Comparison of ENCODE assay signal across 2 cellular contexts in genomic region chr22:41289681-41290080, GRCh38.
TF ChIP-seq lines count a peak whose summit lies in the region.

No MANE protein-coding gene starts in this region.

TF ChIP-seq in SK-N-SH, 30 proteins besides CTCF, POLR2A, EP300 and RAD21 (continued from another document):
- TF ChIP-seq PBX3 (IDR thresholded peaks at IDR 0.05) (no peak), REST (IDR thresholded peaks at IDR 0.05; ENCODE audit: low read depth, low read length) (no peak), TCF12 (IDR thresholded peaks at IDR 0.05) (no peak), EZH2phosphoT487 (IDR thresholded peaks at IDR 0.05; ENCODE audit: borderline replicate concordance, low read depth) (no peak), NFIC (IDR thresholded peaks at IDR 0.05; ENCODE audit: borderline replicate concordance) (no peak), TAF1 (IDR thresholded peaks at IDR 0.05; ENCODE audit: borderline replicate concordance, low read depth, low read length) (no peak)

TF ChIP-seq in SK-N-SH treated with all-trans-retinoic acid at 6 μM for 48 hours, 23 proteins besides CTCF, POLR2A, EP300 and RAD21 (continued from another document):
- no peak for TF ChIP-seq CREB5 (CRISPR knock-in tag; IDR thresholded peaks at IDR 0.05; ENCODE audit: low read depth)
- TF ChIP-seq PATZ1 (CRISPR knock-in tag; IDR thresholded peaks at IDR 0.05; ENCODE audit: borderline replicate concordance): no peak
- no peak for TF ChIP-seq RARB (CRISPR knock-in tag; IDR thresholded peaks at IDR 0.05)
- no peak for TF ChIP-seq ARNTL (CRISPR knock-in tag; IDR thresholded peaks at IDR 0.05; ENCODE audit: borderline replicate concordance, low read depth)
- no peak for TF ChIP-seq BACH2 (CRISPR knock-in tag; IDR thresholded peaks at IDR 0.05; ENCODE audit: borderline replicate concordance)
- TF ChIP-seq TOX (CRISPR knock-in tag; IDR thresholded peaks at IDR 0.05; ENCODE audit: borderline replicate concordance): no peak
- no peak for TF ChIP-seq PPARA (CRISPR knock-in tag; IDR thresholded peaks at IDR 0.05; ENCODE audit: borderline replicate concordance)
